8 cellular contexts compared by ENCODE assay signal in the genomic region with DNA sequence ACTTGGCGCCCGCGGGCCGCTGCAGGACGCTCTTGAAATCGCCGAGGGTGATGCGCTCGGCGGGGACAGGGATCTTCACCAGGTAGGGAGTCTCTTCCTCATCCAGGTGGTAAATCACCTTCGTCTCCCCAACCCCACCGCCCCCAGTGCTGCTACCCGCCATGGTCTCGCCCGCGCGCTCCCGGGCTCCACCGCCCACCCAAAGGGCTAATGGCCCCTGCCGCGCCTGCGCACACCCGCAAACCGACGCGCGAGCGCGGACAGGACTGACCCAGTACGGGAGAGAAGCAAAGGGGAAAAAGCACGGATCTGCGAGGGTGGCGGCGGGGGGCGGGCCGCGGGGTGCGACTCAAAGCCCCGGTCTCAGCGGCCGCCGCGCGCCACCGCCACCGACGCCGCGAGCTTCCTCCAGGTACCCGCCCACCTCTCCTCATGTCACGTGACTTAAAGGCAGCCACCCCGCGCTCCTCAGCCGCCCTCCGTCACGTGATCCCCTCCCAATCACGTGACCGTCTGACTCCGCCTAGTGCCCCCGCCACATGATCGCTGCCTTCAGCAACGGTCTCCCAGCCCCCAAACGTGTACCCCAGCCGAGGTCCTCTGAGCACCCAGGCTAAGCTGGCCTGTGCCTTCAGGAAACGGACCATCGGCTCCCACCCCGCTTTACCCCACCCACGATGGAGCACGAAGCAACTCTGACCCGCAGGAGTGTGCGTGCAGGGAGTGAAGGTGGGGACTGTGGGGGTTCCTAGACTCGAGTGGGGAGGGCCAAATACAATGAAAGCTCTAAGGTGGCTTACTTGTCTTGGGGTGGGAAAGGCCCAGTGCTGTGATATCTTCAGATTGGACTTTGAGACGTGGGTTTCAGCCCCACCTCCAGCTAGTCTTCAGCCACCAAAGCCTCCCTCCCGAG. TPM values are rescaled to one million over a fixed set of nuclear protein-coding genes. Genes with fewer than 3 reads are reported as not detected.
DNase-seq lines count a peak whose midpoint lies in the region; ATAC-seq and TF ChIP-seq lines count a peak whose summit lies in the region.

A gene (minus strand): TSS at position 418 of the 913 bp plus-strand sequence. CDS start 255 bp downstream, at position 163.

- TF ChIP-seq POLR2A in HCT116 (IDR thresholded peaks at IDR 0.05; ENCODE audit: borderline replicate concordance, extremely low read depth, insufficient read depth, insufficient read length) (peak; percentile 69), gastroesophageal sphincter (IDR thresholded peaks at IDR 0.05) (peak; percentile 76 to 81)

- no peak for TF ChIP-seq CTCF in HCT116 (IDR thresholded peaks at IDR 0.05 in 2 of 3, conservative IDR thresholded peaks at IDR 0.05 in 1 of 3; ENCODE audit: borderline replicate concordance in 1 of 3, insufficient read depth in 1 of 3, low read depth in 2 of 3, low read length in 2 of 3)
- peak in 1 of 4 experiments; percentile 15 for TF ChIP-seq CTCF in gastroesophageal sphincter (IDR thresholded peaks at IDR 0.05)

- H3K36me3 ChIP-seq in ES-I3 (ENCODE audit: insufficient read depth, low read length) (peaks cover 15% of the 10 kb centered on the region), HCT116 (ENCODE audit: control insufficient read depth in 1 of 2, insufficient read depth in 2 of 2, low read length in 2 of 2) (peaks cover 29 to 32% of the 10 kb centered on the region in 2 experiments), gastroesophageal sphincter (peaks cover 0 to 34% of the 10 kb centered on the region in 2 donors)

- RAD21 ChIA-PET in HCT116 (lab: Charles Lee; ENCODE audit: low non-redundant PET in 1 of 2, low total read pairs in 2 of 2, uncharacterized antibody in 2 of 2, unreplicated experiment in 2 of 2) = no interaction called here

- no peak within 1 kb of the TSS for H2AFZ ChIP-seq in HCT116 (ENCODE audit: low read depth, low read length, poor library complexity, severe bottlenecking)

- peak within 1 kb of the TSS; percentile 83 for H3K4me2 ChIP-seq in HCT116 (ENCODE audit: low read length)

- no peaks in the 10 kb centered on the region for H3K9me2 ChIP-seq in HCT116 (ENCODE audit: insufficient read depth)

- ATAC-seq in HCT116 (peak; percentile 56), SK-N-SH treated with all-trans-retinoic acid at 6 μM for 48 hours (peak; percentile 68), gastroesophageal sphincter (peak; percentile 68)

- peaks cover 4% of the 10 kb centered on the region; the same call in 1 of the 2 replicates for H4K20me1 ChIP-seq in HCT116 (ENCODE audit: insufficient read depth)

- H3K9ac ChIP-seq in ES-I3 (ENCODE audit: low read depth, low read length) (peak within 1 kb of the TSS; percentile 98), HCT116 (ENCODE audit: low read length) (peak within 1 kb of the TSS; percentile 93)

- no peak for TF ChIP-seq RAD21 in HCT116 (IDR thresholded peaks at IDR 0.05; ENCODE audit: low read depth)

- intact Hi-C loops in HCT116 (cut with micrococcal nuclease) = no loop called here

- H3K9me3 ChIP-seq in ES-I3 (ENCODE audit: control insufficient read depth, insufficient read depth, low read length) (no peaks in the 10 kb centered on the region), HCT116 (ENCODE audit: control insufficient read depth in 1 of 2, insufficient read depth in 1 of 2, low read depth in 1 of 2, low read length in 2 of 2) (no peaks in the 10 kb centered on the region), gastroesophageal sphincter (no peaks in the 10 kb centered on the region)

- peaks cover 89% of the 10 kb centered on the region for H3K79me2 ChIP-seq in HCT116 (ENCODE audit: insufficient read depth, low read length)

- CTCF ChIA-PET in HCT116 (lab: Charles Lee) = no interaction called here

- TF ChIP-seq EP300 in gastroesophageal sphincter (IDR thresholded peaks at IDR 0.05) = no peak

- H3K4me1 ChIP-seq in ES-I3 (ENCODE audit: insufficient read depth, low read length) (peaks cover 10% of the 10 kb centered on the region), HCT116 (ENCODE audit: control insufficient read depth in 1 of 2, insufficient read depth in 2 of 2, low read length in 2 of 2) (peaks cover 27 to 62% of the 10 kb centered on the region in 2 experiments; a peak in 3 of 4 replicates), gastroesophageal sphincter (peaks cover 0 to 72% (median 20%) of the 10 kb centered on the region in 3 donors)

- H3K4me3 ChIP-seq in HCT116 (replicated peaks in 1 of 2; ENCODE audit: low read depth in 1 of 2, low read length in 2 of 2) = peak within 1 kb of the TSS; percentile 76 to 77
- peak within 1 kb of the TSS; percentile 41 to 92 for H3K4me3 ChIP-seq in gastroesophageal sphincter

- H3K27me3 ChIP-seq in HCT116 (ENCODE audit: insufficient read depth, low read length) = no peaks in the 10 kb centered on the region
- no peaks in the 10 kb centered on the region for H3K27me3 ChIP-seq in gastroesophageal sphincter

- WGBS in gastroesophageal sphincter (ENCODE audit: low coverage in 1 of 2), 2 donors = 4 to 10% methylated on average over 2 to 3 of the region's 74 CpGs

- DNase-seq in HCT116 (ENCODE audit: low read depth, low spot score) = peak; percentile 88
- peak; percentile 89 for DNase-seq in NAMALWA (ENCODE audit: low spot score)
- DNase-seq in activated naive CD4-positive, alpha-beta T cell treated with anti-CD3 and anti-CD28 coated beads, Interleukin-2, amount 50 U/mL, for 16 hours = peak; percentile 95
- DNase-seq in nucleus accumbens (lab: John Stamatoyannopoulos, UW) = peak; percentile 51 to 98 (median 93)
- peak; percentile 55 to 98 (median 94) for DNase-seq in substantia nigra (lab: John Stamatoyannopoulos, UW)

- POLR2A ChIA-PET in HCT116 (lab: Charles Lee) = interaction anchor here (0.7 to 1.7 kb wide), 5 partner anchors 8 to 189 kb away, joined by 3 to 11 read pairs (median 3); a partner anchor contains a TSS

- peak within 1 kb of the TSS; percentile 87 for H3K27ac ChIP-seq in HCT116 (ENCODE audit: low read depth, low read length)
- peak within 1 kb of the TSS; percentile 9 to 93 (median 92) for H3K27ac ChIP-seq in gastroesophageal sphincter
- H3K27ac ChIP-seq in substantia nigra (ENCODE audit: low read depth, low read length, poor library complexity, severe bottlenecking) = peak within 1 kb of the TSS; percentile 89

- TSS peak; percentile 81 for BruUV-seq in HCT116 (replicated peaks; lab: Mats Ljungman, UMichigan)

TF ChIP-seq in HCT116, 20 proteins besides CTCF, POLR2A, EP300 and RAD21 (continues in another document):
- TF ChIP-seq ELF1 (IDR thresholded peaks at IDR 0.05; ENCODE audit: borderline replicate concordance, low read depth) (no peak), SIN3A (IDR thresholded peaks at IDR 0.05; ENCODE audit: low read depth) (peak; percentile 97), SP1 (IDR thresholded peaks at IDR 0.05; ENCODE audit: low read depth) (peak; percentile 74), SRF (IDR thresholded peaks at IDR 0.05; ENCODE audit: low read depth) (no peak), ZFX (IDR thresholded peaks at IDR 0.05) (peak; percentile 43; the same call in 1 of the 2 replicates), CEBPB (IDR thresholded peaks at IDR 0.05; ENCODE audit: low read depth) (no peak), POLR2AphosphoS5 (IDR thresholded peaks at IDR 0.05; ENCODE audit: low read depth, low read length) (peak; percentile 94), EZH2phosphoT487 (IDR thresholded peaks at IDR 0.05; ENCODE audit: borderline replicate concordance) (no peak), YY1 (IDR thresholded peaks at IDR 0.05; ENCODE audit: extremely low read depth, insufficient replicate concordance, low read depth, low read length) (peak; percentile 58), TCF7L2 (IDR thresholded peaks at IDR 0.05; ENCODE audit: borderline replicate concordance, extremely low read depth, insufficient read depth, insufficient read length) (peak; percentile 89)
- TF ChIP-seq, protein P1, sequence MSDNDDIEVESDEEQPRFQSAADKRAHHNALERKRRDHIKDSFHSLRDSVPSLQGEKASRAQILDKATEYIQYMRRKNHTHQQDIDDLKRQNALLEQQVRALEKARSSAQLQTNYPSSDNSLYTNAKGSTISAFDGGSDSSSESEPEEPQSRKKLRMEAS (IDR thresholded peaks at IDR 0.05) = peak; percentile 93

TF ChIP-seq in SK-N-SH treated with all-trans-retinoic acid at 6 μM for 48 hours, 23 proteins besides CTCF, POLR2A, EP300 and RAD21 (continues in another document):
- TF ChIP-seq ZNF8 (CRISPR knock-in tag; IDR thresholded peaks at IDR 0.05) = 0 out of 2 replicates have a peak, but pooled peaks have one; percentile 23
- peak; percentile 38; the same call in 1 of the 2 replicates for TF ChIP-seq ZC3H10 (CRISPR knock-in tag; IDR thresholded peaks at IDR 0.05)
- peak; percentile 81 for TF ChIP-seq CSDC2 (CRISPR knock-in tag; IDR thresholded peaks at IDR 0.05)
- no peak for TF ChIP-seq TCF4 (CRISPR knock-in tag; IDR thresholded peaks at IDR 0.05; ENCODE audit: borderline replicate concordance)
- TF ChIP-seq SNAI2 (CRISPR knock-in tag; IDR thresholded peaks at IDR 0.05) = peak; percentile 95; the same call in 1 of the 2 replicates
- peak; percentile 53 for TF ChIP-seq TOX (CRISPR knock-in tag; IDR thresholded peaks at IDR 0.05; ENCODE audit: borderline replicate concordance)
- peak; percentile 47; the same call in 1 of the 2 replicates for TF ChIP-seq ZNF70 (CRISPR knock-in tag; IDR thresholded peaks at IDR 0.05)
- TF ChIP-seq, protein P2, sequence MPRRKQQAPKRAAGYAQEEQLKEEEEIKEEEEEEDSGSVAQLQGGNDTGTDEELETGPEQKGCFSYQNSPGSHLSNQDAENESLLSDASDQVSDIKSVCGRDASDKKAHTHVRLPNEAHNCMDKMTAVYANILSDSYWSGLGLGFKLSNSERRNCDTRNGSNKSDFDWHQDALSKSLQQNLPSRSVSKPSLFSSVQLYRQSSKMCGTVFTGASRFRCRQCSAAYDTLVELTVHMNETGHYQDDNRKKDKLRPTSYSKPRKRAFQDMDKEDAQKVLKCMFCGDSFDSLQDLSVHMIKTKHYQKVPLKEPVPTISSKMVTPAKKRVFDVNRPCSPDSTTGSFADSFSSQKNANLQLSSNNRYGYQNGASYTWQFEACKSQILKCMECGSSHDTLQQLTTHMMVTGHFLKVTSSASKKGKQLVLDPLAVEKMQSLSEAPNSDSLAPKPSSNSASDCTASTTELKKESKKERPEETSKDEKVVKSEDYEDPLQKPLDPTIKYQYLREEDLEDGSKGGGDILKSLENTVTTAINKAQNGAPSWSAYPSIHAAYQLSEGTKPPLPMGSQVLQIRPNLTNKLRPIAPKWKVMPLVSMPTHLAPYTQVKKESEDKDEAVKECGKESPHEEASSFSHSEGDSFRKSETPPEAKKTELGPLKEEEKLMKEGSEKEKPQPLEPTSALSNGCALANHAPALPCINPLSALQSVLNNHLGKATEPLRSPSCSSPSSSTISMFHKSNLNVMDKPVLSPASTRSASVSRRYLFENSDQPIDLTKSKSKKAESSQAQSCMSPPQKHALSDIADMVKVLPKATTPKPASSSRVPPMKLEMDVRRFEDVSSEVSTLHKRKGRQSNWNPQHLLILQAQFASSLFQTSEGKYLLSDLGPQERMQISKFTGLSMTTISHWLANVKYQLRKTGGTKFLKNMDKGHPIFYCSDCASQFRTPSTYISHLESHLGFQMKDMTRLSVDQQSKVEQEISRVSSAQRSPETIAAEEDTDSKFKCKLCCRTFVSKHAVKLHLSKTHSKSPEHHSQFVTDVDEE (CRISPR knock-in tag; IDR thresholded peaks at IDR 0.05) = peak; percentile 69; the same call in 1 of the 2 replicates

RNA-seq across cellular contexts. Expression of the gene that starts here (rescaled TPM):
- total RNA-seq in HCT116 (2021; ENCODE audit: unreplicated experiment) (69.7 TPM), gastroesophageal sphincter (10 to 100 TPM; 33.0 to 53.9 (median 45.0) TPM)
- 47.1 and 53.4 TPM in 2 replicates for polyA plus RNA-seq in HCT116 (2012)

Comparison
In these comparisons a context has a peak if more than half of its experiments do, and no peak if none do; other contexts are left out.
1. Peak in every context shown above with its lines: DNase-seq, ATAC-seq, H3K4me3 ChIP-seq and H3K27ac ChIP-seq.